In genomic region chr6:121844898-121845297, GRCh38 we compare ENCODE assay signal across 17 cellular contexts.
DNase-seq lines count a peak whose midpoint lies in the region; ATAC-seq and TF ChIP-seq lines count a peak whose summit lies in the region.
"Had no signal": no experiment of that assay in that cellular context is flagged by ENCODE, and none has a peak within 500 bp of the region (broad histone marks: within the 10 kb centered on the region; RNA-seq: fewer than 3 reads in every experiment).

No MANE protein-coding gene starts in this region.

- H3K23ac ChIP-seq in IMR-90 (ENCODE audit: low read depth, low read length) = no peak overlapping the region

- H3K4me1 ChIP-seq in right cardiac atrium (ENCODE audit: control insufficient read depth, insufficient read depth, low read length) = peaks cover 2% of the 10 kb centered on the region
- H3K4me1 ChIP-seq in IMR-90 (ENCODE audit: control insufficient read depth, insufficient read depth, low read length) = peaks cover 4% of the 10 kb centered on the region

- TF ChIP-seq CTCF in IMR-90 (conservative IDR thresholded peaks at IDR 0.05; ENCODE audit: low read depth, low read length) = no peak

- no peaks in the 10 kb centered on the region for H3K9me3 ChIP-seq in right cardiac atrium (ENCODE audit: control insufficient read depth, low read length)
- no peaks in the 10 kb centered on the region for H3K9me3 ChIP-seq in IMR-90 (ENCODE audit: control insufficient read depth, insufficient read depth, low read length)
- H3K9me3 ChIP-seq: A549; BLaER1 treated with 17β-estradiol and CSF1 and Interleukin-3, amounts not matched to agents 10 nM and 100 nM; Caco-2 had no signal

- H3K56ac ChIP-seq in IMR-90 (ENCODE audit: extremely low read depth, insufficient read depth, low read length) = no peak overlapping the region

- CTCF ChIA-PET in IMR-90 (lab: Yijun Ruan, JAX) = no interaction called here

- no peak overlapping the region for H2BK120ac ChIP-seq in IMR-90 (ENCODE audit: low read depth, low read length)

- no peaks in the 10 kb centered on the region for H3K36me3 ChIP-seq in IMR-90 (ENCODE audit: control insufficient read depth, insufficient read depth, low read length)
- H3K36me3 ChIP-seq: BLaER1 treated with 17β-estradiol and CSF1 and Interleukin-3, amounts not matched to agents 10 nM and 100 nM had no signal

- H2AK5ac ChIP-seq in IMR-90 (ENCODE audit: low read depth, low read length) = no peak overlapping the region

- no peak overlapping the region for H4K5ac ChIP-seq in IMR-90 (ENCODE audit: low read depth, low read length)

- H3K27me3 ChIP-seq in right cardiac atrium (ENCODE audit: control insufficient read depth, insufficient read depth) (no peaks in the 10 kb centered on the region), IMR-90 (ENCODE audit: control insufficient read depth, insufficient read depth, low read length) (no peaks in the 10 kb centered on the region)
- H3K27me3 ChIP-seq: BLaER1 treated with 17β-estradiol and CSF1 and Interleukin-3, amounts not matched to agents 10 nM and 100 nM had no signal

- POLR2A ChIA-PET in IMR-90 (lab: Charles Lee; ENCODE audit: unreplicated experiment) = no interaction called here

- H4K20me1 ChIP-seq in IMR-90 (ENCODE audit: insufficient read depth, low read length) = no peaks in the 10 kb centered on the region
- H4K20me1 ChIP-seq: BLaER1 treated with 17β-estradiol and CSF1 and Interleukin-3, amounts not matched to agents 10 nM and 100 nM had no signal

- H3K4me2 ChIP-seq in IMR-90 (ENCODE audit: low read depth, low read length) = no peak overlapping the region
- H3K4me2 ChIP-seq: A549; BLaER1 treated with 17β-estradiol and CSF1 and Interleukin-3, amounts not matched to agents 10 nM and 100 nM had no signal

- no peaks in the 10 kb centered on the region for H3K79me1 ChIP-seq in IMR-90 (ENCODE audit: low read depth in 1 of 2, low read length in 2 of 2)

- H3K14ac ChIP-seq in IMR-90 (replicated peaks; ENCODE audit: low read depth, low read length) = no peak overlapping the region

- in situ Hi-C loops in IMR-90 (cut with MboI; ENCODE audit: low sequenced_read_pairs) = loop anchor here (5.0 kb wide), 1 partner anchor 408 kb away; the partner anchor contains the start of gene GJA1

- ATAC-seq in Right ventricle myocardium inferior (peak; percentile 70), right cardiac atrium (no peak), left cardiac atrium (peak; percentile 24 to 46), IMR-90 (ENCODE audit: low read depth) (no peak)
- ATAC-seq: A549; CD8-positive, alpha-beta T cell had no signal

- no peak overlapping the region for H3K27ac ChIP-seq in right cardiac atrium (ENCODE audit: low read length)
- no peak overlapping the region for H3K27ac ChIP-seq in IMR-90 (ENCODE audit: insufficient read depth, low read length)
- H3K27ac ChIP-seq: 22Rv1; A549; BLaER1 treated with 17β-estradiol and CSF1 and Interleukin-3, amounts not matched to agents 10 nM and 100 nM; C4-2B had no signal

- H3K9me1 ChIP-seq in IMR-90 (ENCODE audit: insufficient read depth, low read length) = no peaks in the 10 kb centered on the region

- peak overlapping the region; percentile 5; the same call in 1 of the 2 replicates for H2BK20ac ChIP-seq in IMR-90 (ENCODE audit: low read depth, low read length)

- no peak overlapping the region for H3K4me3 ChIP-seq in right cardiac atrium (ENCODE audit: low read length)
- H3K4me3 ChIP-seq in IMR-90 (ENCODE audit: insufficient read depth, low read depth, low read length) = no peak overlapping the region
- H3K4me3 ChIP-seq: A549; BLaER1 treated with 17β-estradiol and CSF1 and Interleukin-3, amounts not matched to agents 10 nM and 100 nM had no signal

- no peak overlapping the region for H2BK5ac ChIP-seq in IMR-90 (ENCODE audit: low read depth, low read length, poor library complexity, severe bottlenecking)

- intact Hi-C loops in Right ventricle myocardium inferior (cut with DNase I) = loop anchor here (5.0 to 10.0 kb wide), 3 partner anchors 260 to 337 kb away; no protein-coding TSS in a partner anchor
- intact Hi-C loops in right cardiac atrium (cut with DNase I) = loop anchor here in 3 of 4 donors (5.0 to 10.0 kb wide), 2 partner anchors 408 to 410 kb away; partner anchors contain the start of gene GJA1 (in 3 of the 3)
- intact Hi-C loops in left cardiac atrium (cut with DNase I) = loop anchor here (5.0 to 10.0 kb wide), 3 partner anchors 180 to 410 kb away; partner anchors contain the start of gene GJA1 (in 1 of the 2)
- intact Hi-C loops in cardiac septum (cut with DNase I) = loop anchor here (5.0 to 10.0 kb wide), 3 partner anchors 63 to 260 kb away; no protein-coding TSS in a partner anchor
- intact Hi-C loops in IMR-90 (cut with micrococcal nuclease) = loop anchor here (1.0 to 10.0 kb wide), 4 partner anchors 153 to 780 kb away; no protein-coding TSS in a partner anchor

- H2AFZ ChIP-seq in IMR-90 (replicated peaks; ENCODE audit: low read length, poor library complexity) = no peak overlapping the region

- no peak for TF ChIP-seq RAD21 in IMR-90 (IDR thresholded peaks at IDR 0.05; ENCODE audit: low read length)

- no peak overlapping the region for H3K9ac ChIP-seq in IMR-90 (ENCODE audit: low read depth, low read length)
- H3K9ac ChIP-seq: BLaER1 treated with 17β-estradiol and CSF1 and Interleukin-3, amounts not matched to agents 10 nM and 100 nM had no signal

- dilution Hi-C loops in IMR-90 (cut with HindIII; ENCODE audit: low sequenced_read_pairs, unreplicated experiment) = no loop called here

- H4K8ac ChIP-seq in IMR-90 (ENCODE audit: low read depth in 2 of 2, low read length in 2 of 2) = no peak overlapping the region

- no peak for DNase-seq in Right ventricle myocardium inferior (ENCODE audit: missing footprints)
- no peak for DNase-seq in right cardiac atrium
- DNase-seq in left cardiac atrium = no peak
- no peak for DNase-seq in cardiac septum (ENCODE audit: low spot score)
- DNase-seq in IMR-90 = no peak
- DNase-seq in NCI-H2081 treated with DMSO at 0.1 percent for 48 hours (lab: John Stamatoyannopoulos, UW) = no peak
- DNase-seq: AML-193; Caco-2; Calu3; CD4-positive, alpha-beta T cell; CD8-positive, alpha-beta T cell; DMS79 treated with DMSO at 0.1 percent for 48 hours; GF-D8 had no signal

- H3K18ac ChIP-seq in IMR-90 (ENCODE audit: low read depth, low read length) = no peak overlapping the region

- 62% methylated on average over 3 of the region's 3 CpGs for WGBS in right cardiac atrium
- WGBS in IMR-90 (ENCODE audit: extremely low coverage in 2 of 2, insufficient read length in 1 of 2), 2 experiments = no CpG with 5 or more reads among the region's 3 CpGs

- H4K91ac ChIP-seq in IMR-90 (ENCODE audit: insufficient read depth, low read depth, low read length) = no peak overlapping the region

- H2BK15ac ChIP-seq in IMR-90 (ENCODE audit: low read depth, low read length) = no peak overlapping the region

- no peak for TF ChIP-seq POLR2A in IMR-90 (IDR thresholded peaks at IDR 0.05; ENCODE audit: low read depth, low read length)

- no peak overlapping the region for H3K4ac ChIP-seq in IMR-90 (ENCODE audit: low read depth, low read length)

- BruUV-seq in IMR-90 (replicated peaks; lab: Mats Ljungman, UMichigan) = no TSS peak

- H2AK9ac ChIP-seq in IMR-90 (replicated peaks; ENCODE audit: low read depth, low read length, poor library complexity) = no peak overlapping the region

TF ChIP-seq in IMR-90, 13 proteins besides CTCF, POLR2A, EP300 and RAD21:
- no peak for TF ChIP-seq MAZ (IDR thresholded peaks at IDR 0.05; ENCODE audit: borderline replicate concordance, low read depth, low read length)
- TF ChIP-seq FOS (IDR thresholded peaks at IDR 0.05; ENCODE audit: low read depth, low read length) = no peak
- TF ChIP-seq RFX5 (IDR thresholded peaks at IDR 0.05; ENCODE audit: low read depth, low read length) = no peak
- no peak for TF ChIP-seq MAFK (IDR thresholded peaks at IDR 0.05; ENCODE audit: low read depth, low read length)
- no peak for TF ChIP-seq CHD1 (IDR thresholded peaks at IDR 0.05; ENCODE audit: low read depth, low read length)
- no peak for TF ChIP-seq USF2 (IDR thresholded peaks at IDR 0.05; ENCODE audit: low read depth, low read length)
- TF ChIP-seq MXI1 (IDR thresholded peaks at IDR 0.05; ENCODE audit: borderline replicate concordance, low read depth, low read length) = no peak
- no peak for TF ChIP-seq CEBPB (IDR thresholded peaks at IDR 0.05; ENCODE audit: low read depth, low read length)
- no peak for TF ChIP-seq RCOR1 (IDR thresholded peaks at IDR 0.05; ENCODE audit: insufficient replicate concordance, low read length)
- no peak for TF ChIP-seq NFE2L2 (IDR thresholded peaks at IDR 0.05; ENCODE audit: low read depth, low read length)
- TF ChIP-seq BHLHE40 (IDR thresholded peaks at IDR 0.05; ENCODE audit: low read depth, low read length) = no peak
- TF ChIP-seq SMC3 (IDR thresholded peaks at IDR 0.05; ENCODE audit: low read depth, low read length) = no peak
- TF ChIP-seq, protein P1, sequence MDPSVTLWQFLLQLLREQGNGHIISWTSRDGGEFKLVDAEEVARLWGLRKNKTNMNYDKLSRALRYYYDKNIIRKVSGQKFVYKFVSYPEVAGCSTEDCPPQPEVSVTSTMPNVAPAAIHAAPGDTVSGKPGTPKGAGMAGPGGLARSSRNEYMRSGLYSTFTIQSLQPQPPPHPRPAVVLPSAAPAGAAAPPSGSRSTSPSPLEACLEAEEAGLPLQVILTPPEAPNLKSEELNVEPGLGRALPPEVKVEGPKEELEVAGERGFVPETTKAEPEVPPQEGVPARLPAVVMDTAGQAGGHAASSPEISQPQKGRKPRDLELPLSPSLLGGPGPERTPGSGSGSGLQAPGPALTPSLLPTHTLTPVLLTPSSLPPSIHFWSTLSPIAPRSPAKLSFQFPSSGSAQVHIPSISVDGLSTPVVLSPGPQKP (IDR thresholded peaks at IDR 0.05; ENCODE audit: borderline replicate concordance, low read depth, low read length) = no peak

Comparison
In these comparisons a context has a peak if more than half of its experiments do, and no peak if none do; other contexts are left out.
1. ATAC-seq: peak in Right ventricle myocardium inferior (single experiment) and left cardiac atrium (2 of 2); none in right cardiac atrium (0 of 2) and IMR-90 (single experiment).